In genomic region chr2:235021752-235022151, GRCh38 we compare ENCODE assay signal across 1 cellular context.
TF ChIP-seq lines count a peak whose summit lies in the region.

No MANE protein-coding gene starts in this region.

TF ChIP-seq in SK-N-SH, 30 proteins besides CTCF, POLR2A, EP300 and RAD21 (continued from another document):
- TF ChIP-seq FOSL2 (IDR thresholded peaks at IDR 0.05; ENCODE audit: borderline replicate concordance, low read depth) (peak; percentile 97), NRF1 (IDR thresholded peaks at IDR 0.05; ENCODE audit: low read depth, low read length) (no peak), RCOR1 (IDR thresholded peaks at IDR 0.05; ENCODE audit: low read length) (0 out of 2 replicates have a peak, but pooled peaks have one; percentile 25), TCF12 (IDR thresholded peaks at IDR 0.05) (peak; percentile 95), REST (IDR thresholded peaks at IDR 0.05; ENCODE audit: low read depth, low read length) (no peak), JUND (IDR thresholded peaks at IDR 0.05) (peak; percentile 95)
